14 cellular contexts compared by ENCODE assay signal in genomic region chr20:4090756-4091331, GRCh38. TPM values are rescaled to one million over a fixed set of nuclear protein-coding genes. Genes with fewer than 3 reads are reported as not detected.
DNase-seq lines count a peak whose midpoint lies in the region; ATAC-seq, FAIRE-seq and TF ChIP-seq lines count a peak whose summit lies in the region.
"Had no signal": no experiment of that assay in that cellular context is flagged by ENCODE, and none has a peak within 500 bp of the region (broad histone marks: within the 10 kb centered on the region; RNA-seq: fewer than 3 reads in every experiment).

No MANE protein-coding gene starts in this region.

- POLR2A ChIA-PET in activated CD8-positive, alpha-beta T cell treated with anti-CD3 and anti-CD28 coated beads, Interleukin-2, amount 10 ng/mL, durations not matched to agents 7 days and 5 days (lab: Charles Lee): interaction anchor here (0.5 kb wide), 1 partner anchor 109 kb away, joined by 3 read pairs; no protein-coding TSS in a partner anchor

- peak overlapping the region; percentile 96 for H3K27ac ChIP-seq in astrocyte (ENCODE audit: low read depth, low read length)
- H3K27ac ChIP-seq: KMS-11 had no signal

- TF ChIP-seq CTCF in AG09319 (IDR thresholded peaks at IDR 0.05; ENCODE audit: low read depth, low read length) (no peak), HFFc6 (IDR thresholded peaks at IDR 0.05) (no peak; the same call in 1 of the 2 replicates), astrocyte (IDR thresholded peaks at IDR 0.05; ENCODE audit: insufficient read depth, low read depth, low read length) (no peak), mesothelial cell of epicardium (IDR thresholded peaks at IDR 0.05; ENCODE audit: unreplicated experiment) (no peak)

- H3K27me3 Mint-ChIP-seq in HFFc6 (ENCODE audit: insufficient read depth) (no peaks in the 10 kb centered on the region; the same call in 1 of the 2 replicates), astrocyte (ENCODE audit: low read depth, unreplicated experiment) (no peaks in the 10 kb centered on the region), mesothelial cell of epicardium (ENCODE audit: low read depth) (no peaks in the 10 kb centered on the region)
- peaks cover 12% of the 10 kb centered on the region for H3K27me3 Mint-ChIP-seq in activated CD8-positive, alpha-beta T cell treated with anti-CD3 and anti-CD28 coated beads, Interleukin-2, amount 10 ng/mL, durations not matched to agents 7 days and 5 days (ENCODE audit: low read depth)

- H3K9me3 Mint-ChIP-seq in HFFc6 (peaks cover 14% of the 10 kb centered on the region), astrocyte (ENCODE audit: unreplicated experiment) (peaks cover 7% of the 10 kb centered on the region), mesothelial cell of epicardium (peaks cover 14% of the 10 kb centered on the region)
- peaks cover 8% of the 10 kb centered on the region for H3K9me3 Mint-ChIP-seq in activated CD8-positive, alpha-beta T cell treated with anti-CD3 and anti-CD28 coated beads, Interleukin-2, amount 10 ng/mL, durations not matched to agents 7 days and 5 days (ENCODE audit: insufficient read depth)

- H4K20me1 ChIP-seq in astrocyte (ENCODE audit: insufficient read depth, low read length): no peaks in the 10 kb centered on the region

- H3K4me3 Mint-ChIP-seq in HFFc6 (peak overlapping the region; percentile 72), astrocyte (ENCODE audit: unreplicated experiment) (peak overlapping the region; percentile 35), mesothelial cell of epicardium (no peak overlapping the region)
- no peak overlapping the region for H3K4me3 Mint-ChIP-seq in activated CD8-positive, alpha-beta T cell treated with anti-CD3 and anti-CD28 coated beads, Interleukin-2, amount 10 ng/mL, durations not matched to agents 7 days and 5 days

- no peaks in the 10 kb centered on the region for H3K79me2 ChIP-seq in astrocyte (ENCODE audit: insufficient read depth, low read length)

- H3K4me1 Mint-ChIP-seq in HFFc6 (ENCODE audit: low read depth): peaks cover 34% of the 10 kb centered on the region
- peaks cover 13% of the 10 kb centered on the region for H3K4me1 Mint-ChIP-seq in astrocyte (ENCODE audit: low read depth, unreplicated experiment)
- peaks cover 6% of the 10 kb centered on the region for H3K4me1 Mint-ChIP-seq in mesothelial cell of epicardium
- H3K4me1 Mint-ChIP-seq in activated CD8-positive, alpha-beta T cell treated with anti-CD3 and anti-CD28 coated beads, Interleukin-2, amount 10 ng/mL, durations not matched to agents 7 days and 5 days (ENCODE audit: low read depth): peaks cover 2% of the 10 kb centered on the region

- no peak for ATAC-seq in activated CD8-positive, alpha-beta T cell treated with anti-CD3 and anti-CD28 coated beads, Interleukin-2, amount 10 ng/mL, durations not matched to agents 7 days and 5 days
- ATAC-seq in HG03460 (IDR thresholded peaks at IDR 0.05; ENCODE audit: unreplicated experiment) (no peak), HG02970 (IDR thresholded peaks at IDR 0.05; ENCODE audit: low FRiP score, unreplicated experiment) (no peak)

- peak; percentile 28 for DNase-seq in AG09319 (ENCODE audit: extremely low read depth, low read depth)
- peak; percentile 77 for DNase-seq in HFFc6
- peak; percentile 77 for DNase-seq in astrocyte (ENCODE audit: low read depth)
- DNase-seq in mesothelial cell of epicardium (ENCODE audit: low spot score in 2 of 2, unreplicated experiment in 2 of 2): no peak
- DNase-seq in NCI-H345 (lab: John Stamatoyannopoulos, UW): no peak
- DNase-seq in activated CD8-positive, alpha-beta T cell treated with anti-CD3 and anti-CD28 coated beads, Interleukin-2, amount 10 ng/mL, durations not matched to agents 7 days and 5 days: no peak
- DNase-seq: activated CD4-positive, alpha-beta T cell treated with anti-CD3 and anti-CD28 coated beads, Interleukin-2, amount 50 U/mL, for 48 hours; aorta; DMS79; NCI-H510A treated with DMSO at 0.1 percent for 48 hours; retina had no signal

- no peaks in the 10 kb centered on the region for H3K36me3 ChIP-seq in astrocyte (ENCODE audit: insufficient read depth, low read length)

- H3K27ac Mint-ChIP-seq in HFFc6: peak overlapping the region; percentile 99
- peak overlapping the region; percentile 83 for H3K27ac Mint-ChIP-seq in astrocyte (ENCODE audit: unreplicated experiment)
- H3K27ac Mint-ChIP-seq in mesothelial cell of epicardium: peak overlapping the region; percentile 76
- no peak overlapping the region for H3K27ac Mint-ChIP-seq in activated CD8-positive, alpha-beta T cell treated with anti-CD3 and anti-CD28 coated beads, Interleukin-2, amount 10 ng/mL, durations not matched to agents 7 days and 5 days

- H3K4me1 ChIP-seq in astrocyte (ENCODE audit: insufficient read depth, low read length): peaks cover 16% of the 10 kb centered on the region

- H3K4me2 ChIP-seq in astrocyte (ENCODE audit: low read length): peak overlapping the region; percentile 51
- H3K4me2 ChIP-seq: KMS-11 had no signal

- H3K36me3 Mint-ChIP-seq in HFFc6 (ENCODE audit: low read depth): peaks cover 14% of the 10 kb centered on the region
- H3K36me3 Mint-ChIP-seq in astrocyte (ENCODE audit: low read depth, unreplicated experiment): no peaks in the 10 kb centered on the region
- H3K36me3 Mint-ChIP-seq in mesothelial cell of epicardium: no peaks in the 10 kb centered on the region
- H3K36me3 Mint-ChIP-seq in activated CD8-positive, alpha-beta T cell treated with anti-CD3 and anti-CD28 coated beads, Interleukin-2, amount 10 ng/mL, durations not matched to agents 7 days and 5 days (ENCODE audit: low read depth): no peaks in the 10 kb centered on the region

- H3K4me3 ChIP-seq in astrocyte (ENCODE audit: insufficient read depth, low read depth, low read length): no peak overlapping the region

- H3K9me3 ChIP-seq in astrocyte (ENCODE audit: insufficient read depth, low read depth, low read length): no peaks in the 10 kb centered on the region

- peak overlapping the region; percentile 50 for H2AFZ ChIP-seq in astrocyte (ENCODE audit: low read depth, low read length)

- peak overlapping the region; percentile 86 for H3K9ac ChIP-seq in astrocyte (ENCODE audit: low read length)
- H3K9ac ChIP-seq: KMS-11 had no signal

- CTCF ChIA-PET in activated CD8-positive, alpha-beta T cell treated with anti-CD3 and anti-CD28 coated beads, Interleukin-2, amount 10 ng/mL, durations not matched to agents 7 days and 5 days (lab: Charles Lee): interaction anchor here (1.0 to 1.5 kb wide), 3 partner anchors 17 to 79 kb away, joined by 3 to 4 read pairs (median 3); no protein-coding TSS in a partner anchor

- peak; percentile 5 for FAIRE-seq in astrocyte (lab: Jason Lieb, UNC)

- H3K27me3 ChIP-seq in astrocyte (ENCODE audit: insufficient read depth, low read length): no peaks in the 10 kb centered on the region

RNA-seq across cellular contexts. Expression of gene SMOX, which starts 57.8 kb away (rescaled TPM):
- 10 to 100 TPM in 5 of 6 experiments, 1 to 10 TPM in 1; 9.4 to 13.0 (median 12.4) TPM for total RNA-seq in HFFc6 (2021; fragmentation: NEBNext Ultra II Directional; extraction: Animal tissue kit (Norgen Biotek cat#: 25700))
- total RNA-seq in astrocyte: 32.0 and 37.1 TPM in 2 replicates
- 14.6 to 16.7 TPM (median 16.0 TPM) in 3 replicates for total RNA-seq in mesothelial cell of epicardium
- 1 to 10 TPM; 1.3 to 1.7 TPM for total RNA-seq in activated CD8-positive, alpha-beta T cell treated with anti-CD3 and anti-CD28 coated beads, Interleukin-2, amount 10 ng/mL, durations not matched to agents 7 days and 5 days

Comparison
In these comparisons a context has a peak if more than half of its experiments do, and no peak if none do; other contexts are left out.
1. DNase-seq: peak in AG09319 (single experiment), HFFc6 (single experiment) and astrocyte (single experiment); none in mesothelial cell of epicardium (0 of 2), NCI-H345 (single experiment) and activated CD8-positive, alpha-beta T cell treated with anti-CD3 and anti-CD28 coated beads, Interleukin-2, amount 10 ng/mL, durations not matched to agents 7 days and 5 days (single experiment).
2. H3K4me3 Mint-ChIP-seq: peak in HFFc6 (single experiment) and astrocyte (single experiment); none in mesothelial cell of epicardium (single experiment) and activated CD8-positive, alpha-beta T cell treated with anti-CD3 and anti-CD28 coated beads, Interleukin-2, amount 10 ng/mL, durations not matched to agents 7 days and 5 days (single experiment).